ENCODE assay signal across 9 cellular contexts in genomic region chr22:46043339-46043738, GRCh38.
DNase-seq lines count a peak whose midpoint lies in the region; ATAC-seq and TF ChIP-seq lines count a peak whose summit lies in the region.
"Had no signal": no experiment of that assay in that cellular context is flagged by ENCODE, and none has a peak within 500 bp of the region (broad histone marks: within the 10 kb centered on the region; RNA-seq: fewer than 3 reads in every experiment).

No MANE protein-coding gene starts in this region.

- H2BK12ac ChIP-seq in mesenchymal stem cell (ENCODE audit: low read length in 2 of 2), result no peak overlapping the region

- no peak overlapping the region for H2AFZ ChIP-seq in mesenchymal stem cell (ENCODE audit: low read depth, low read length)

- no peaks in the 10 kb centered on the region for H3K9me3 Mint-ChIP-seq in activated T-cell treated with anti-CD3 and anti-CD28 coated beads, Interleukin-2, amount 50 U/mL, for 4 hours

- H2AK5ac ChIP-seq in mesenchymal stem cell (ENCODE audit: low read length, severe bottlenecking), result peak overlapping the region; percentile 6

- no peak overlapping the region for H4K91ac ChIP-seq in mesenchymal stem cell (ENCODE audit: low read length)

- H3K9ac ChIP-seq in mesenchymal stem cell (ENCODE audit: low read length), result peak overlapping the region; percentile 95

- H3K23ac ChIP-seq in mesenchymal stem cell (ENCODE audit: low read length in 2 of 2), result no peak overlapping the region

- H3K79me1 ChIP-seq in mesenchymal stem cell (replicated peaks; ENCODE audit: low read length, poor library complexity, severe bottlenecking), result peaks cover 22% of the 10 kb centered on the region

- no peak overlapping the region for H2BK15ac ChIP-seq in mesenchymal stem cell (ENCODE audit: low read depth, poor library complexity, severe bottlenecking)

- H3K36me3 ChIP-seq in breast epithelium (no peaks in the 10 kb centered on the region), mesenchymal stem cell (ENCODE audit: control insufficient read depth in 1 of 2, insufficient read depth in 2 of 2, low read depth in 1 of 2, low read length in 2 of 2) (peaks cover 6 to 11% of the 10 kb centered on the region in 2 experiments), tibial artery (no peaks in the 10 kb centered on the region)

- H3K27ac ChIP-seq in breast epithelium (peak overlapping the region; percentile 99 to 100), mesenchymal stem cell (ENCODE audit: low read length, poor library complexity, severe bottlenecking) (no peak overlapping the region), tibial artery (peak overlapping the region; percentile 98 to 99)

- H2BK120ac ChIP-seq in mesenchymal stem cell (ENCODE audit: low read depth, low read length), result no peak overlapping the region

- H3K27me3 Mint-ChIP-seq in activated T-cell treated with anti-CD3 and anti-CD28 coated beads, Interleukin-2, amount 50 U/mL, for 4 hours (ENCODE audit: low read depth), result no peaks in the 10 kb centered on the region

- H3K36me3 Mint-ChIP-seq in activated T-cell treated with anti-CD3 and anti-CD28 coated beads, Interleukin-2, amount 50 U/mL, for 4 hours (ENCODE audit: insufficient read depth), result no peaks in the 10 kb centered on the region

- peak overlapping the region; percentile 81 for H3K4me3 Mint-ChIP-seq in activated T-cell treated with anti-CD3 and anti-CD28 coated beads, Interleukin-2, amount 50 U/mL, for 4 hours

- intact Hi-C loops in breast epithelium (cut with DNase I; ENCODE audit: low total_unique reads), result no loop called here
- intact Hi-C loops in tibial artery (cut with DNase I; ENCODE audit: low total_unique reads), result no loop called here

- DNase-seq in activated T-cell treated with anti-CD3 and anti-CD28 coated beads, Interleukin-2, amount 50 U/mL, for 4 hours, result no peak
- no peak for DNase-seq in activated T-cell treated with anti-CD3 and anti-CD28 coated beads, Interleukin-2, amount 50 U/mL, for 48 hours
- DNase-seq in breast epithelium (ENCODE audit: low spot score in 2 of 2) (peak in 1 of 2 donors; percentile 53), mesenchymal stem cell (no peak), tibial artery (peak; percentile 20 to 58), NCI-H2171 (lab: John Stamatoyannopoulos, UW) (no peak)
- DNase-seq: Caco-2 had no signal

- H3K18ac ChIP-seq in mesenchymal stem cell (ENCODE audit: low read depth in 1 of 2, low read length in 2 of 2), result no peak overlapping the region

- H3K4me1 ChIP-seq in breast epithelium, result peaks cover 14 to 22% of the 10 kb centered on the region in 2 donors
- H3K4me1 ChIP-seq in mesenchymal stem cell (ENCODE audit: control insufficient read depth, insufficient read depth, low read depth, low read length), result peaks cover 25% of the 10 kb centered on the region
- H3K4me1 ChIP-seq in tibial artery, result peaks cover 0 to 61% (median 52%) of the 10 kb centered on the region in 4 donors
- H3K4me1 ChIP-seq: Caco-2 had no signal

- no peaks in the 10 kb centered on the region for H3K27me3 ChIP-seq in breast epithelium
- no peaks in the 10 kb centered on the region for H3K27me3 ChIP-seq in mesenchymal stem cell (ENCODE audit: control insufficient read depth in 1 of 2, insufficient read depth in 1 of 2, low read length in 2 of 2)
- no peaks in the 10 kb centered on the region for H3K27me3 ChIP-seq in tibial artery

- no peak overlapping the region for H4K8ac ChIP-seq in mesenchymal stem cell (ENCODE audit: low read length)

- H2BK5ac ChIP-seq in mesenchymal stem cell (ENCODE audit: low read depth, low read length, poor library complexity, severe bottlenecking), result no peak overlapping the region

- H3K4me1 Mint-ChIP-seq in activated T-cell treated with anti-CD3 and anti-CD28 coated beads, Interleukin-2, amount 50 U/mL, for 4 hours (ENCODE audit: low read depth), result peaks cover 20% of the 10 kb centered on the region

- no peak overlapping the region for H3K4ac ChIP-seq in mesenchymal stem cell (ENCODE audit: low read depth in 1 of 2, low read length in 2 of 2)

- 100% methylated on average over 7 of the region's 7 CpGs for WGBS in mesenchymal stem cell

- ATAC-seq in activated T-cell treated with anti-CD3 and anti-CD28 coated beads, Interleukin-2, amount 50 U/mL, for 4 hours, result no peak
- ATAC-seq in HG02852 (IDR thresholded peaks at IDR 0.05; ENCODE audit: unreplicated experiment) (no peak), GM18498 (IDR thresholded peaks at IDR 0.05; ENCODE audit: unreplicated experiment) (no peak)

- H3K4me3 ChIP-seq in breast epithelium (peak overlapping the region; percentile 56 to 83 (median 76)), mesenchymal stem cell (ENCODE audit: insufficient read depth in 1 of 2, low read depth in 1 of 2, low read length in 2 of 2) (peak overlapping the region in 1 of 2 experiments; percentile 89), tibial artery (peak overlapping the region; percentile 64 to 67)

- no peak for TF ChIP-seq POLR2A in breast epithelium (IDR thresholded peaks at IDR 0.05)

- no peak overlapping the region for H3K14ac ChIP-seq in mesenchymal stem cell (ENCODE audit: low read length in 2 of 2)

- TF ChIP-seq CTCF in breast epithelium (IDR thresholded peaks at IDR 0.05) (no peak), tibial artery (IDR thresholded peaks at IDR 0.05) (no peak)

- no peaks in the 10 kb centered on the region for H3K9me3 ChIP-seq in breast epithelium
- H3K9me3 ChIP-seq in mesenchymal stem cell (ENCODE audit: control insufficient read depth, low read length), result no peaks in the 10 kb centered on the region
- no peaks in the 10 kb centered on the region for H3K9me3 ChIP-seq in tibial artery
- H3K9me3 ChIP-seq: Caco-2 had no signal

- H3K4me2 ChIP-seq in mesenchymal stem cell (ENCODE audit: low read length, poor library complexity, severe bottlenecking), result no peak overlapping the region

Comparison
In these comparisons a context has a peak if more than half of its experiments do, and no peak if none do; other contexts are left out.
1. DNase-seq: peak in tibial artery (2 of 2); none in activated T-cell treated with anti-CD3 and anti-CD28 coated beads, Interleukin-2, amount 50 U/mL, for 4 hours (single experiment), activated T-cell treated with anti-CD3 and anti-CD28 coated beads, Interleukin-2, amount 50 U/mL, for 48 hours (0 of 2), mesenchymal stem cell (single experiment) and NCI-H2171 (single experiment).